Comparison of ENCODE assay signal across 16 cellular contexts in genomic region chr17:2937331-2938003, GRCh38.
DNase-seq lines count a peak whose midpoint lies in the region; TF ChIP-seq lines count a peak whose summit lies in the region.
"Had no signal": no experiment of that assay in that cellular context is flagged by ENCODE, and none has a peak within 500 bp of the region (broad histone marks: within the 10 kb centered on the region; RNA-seq: fewer than 3 reads in every experiment).

No MANE protein-coding gene starts in this region.

- no peak overlapping the region for H2AFZ ChIP-seq in PC-9

- peaks cover 6% of the 10 kb centered on the region; the same call in 1 of the 2 replicates for H3F3A ChIP-seq in PC-9 (ENCODE audit: insufficient read depth, low read depth)

- CTCF ChIA-PET in PC-9 (lab: Charles Lee), result interaction anchor here (0.5 to 0.8 kb wide), 2 partner anchors 77 to 186 kb away, joined by 3 read pairs; no protein-coding TSS in a partner anchor

- H3K4me1 Mint-ChIP-seq in endodermal cell, result peaks cover 10% of the 10 kb centered on the region
- H3K4me1 Mint-ChIP-seq: activated CD4-positive, alpha-beta T cell treated with anti-CD3 and anti-CD28 coated beads, Interleukin-2, amount 10 ng/mL, durations not matched to agents 24 days and 14 days had no signal

- 87 to 90% methylated on average over 6 to 10 of the region's 10 CpGs for WGBS in endodermal cell (ENCODE audit: insufficient coverage in 1 of 2, insufficient read length in 1 of 2), 2 experiments

- no peaks in the 10 kb centered on the region for H3K9me3 ChIP-seq in cardiac muscle cell (ENCODE audit: low read depth)
- no peaks in the 10 kb centered on the region for H3K9me3 ChIP-seq in PC-9 (ENCODE audit: insufficient read depth, low read depth)
- no peaks in the 10 kb centered on the region for H3K9me3 ChIP-seq in endodermal cell (ENCODE audit: control insufficient read depth, low read length)
- H3K9me3 ChIP-seq: right atrium auricular region, uterus had no signal

- POLR2A ChIA-PET in PC-9 (lab: Charles Lee; ENCODE audit: unreplicated experiment), result no interaction called here

- TF ChIP-seq CTCF in cardiac muscle cell (IDR thresholded peaks at IDR 0.05; ENCODE audit: low read depth, low read length), result peak; percentile 44
- 0 out of 2 replicates have a peak, but pooled peaks have one; percentile 33 for TF ChIP-seq CTCF in PC-9 (conservative IDR thresholded peaks at IDR 0.05)
- TF ChIP-seq CTCF in endodermal cell (conservative IDR thresholded peaks at IDR 0.05), result peak; percentile 30
- TF ChIP-seq CTCF in retinal pigment epithelial cell (conservative IDR thresholded peaks at IDR 0.05; ENCODE audit: low read depth, low read length), result peak; percentile 53

- H3K27me3 Mint-ChIP-seq in endodermal cell (ENCODE audit: insufficient read depth), result no peaks in the 10 kb centered on the region
- H3K27me3 Mint-ChIP-seq: activated CD4-positive, alpha-beta T cell treated with anti-CD3 and anti-CD28 coated beads, Interleukin-2, amount 10 ng/mL, durations not matched to agents 24 days and 14 days had no signal

- H3K9ac ChIP-seq in endodermal cell (ENCODE audit: extremely low read depth, low read length, poor library complexity, severe bottlenecking), result no peak overlapping the region

- DNase-seq in cardiac muscle cell (ENCODE audit: low read depth in 1 of 2, low spot score in 1 of 2) (peak in 1 of 2 donors; percentile 27), cardiac septum (ENCODE audit: low spot score) (no peak), PC-9 (no peak), endodermal cell (no peak), retinal pigment epithelial cell (ENCODE audit: low read depth) (no peak), COLO829 (ENCODE audit: low spot score) (no peak), AML-193 (lab: John Stamatoyannopoulos, UW) (no peak), NCI-H2196 treated with DMSO at 0.1 percent for 48 hours (lab: John Stamatoyannopoulos, UW; ENCODE audit: unreplicated experiment) (no peak)
- DNase-seq: activated CD4-positive, alpha-beta T cell treated with anti-CD3 and anti-CD28 coated beads, Interleukin-2, amount 10 ng/mL, durations not matched to agents 24 days and 14 days; activated T-cell treated with anti-CD3 and anti-CD28 coated beads, Interleukin-2, amount 50 U/mL, for 1 hour; NCI-H446 treated with DMSO at 0.1 percent for 48 hours; stimulated activated naive B cell treated with anti-CD40 and anti-IgM and Interleukin-4, amounts not matched to agents 10 μg/mL and 1 μg/mL and 100 μg/mL, for 72 hours; T1000; uterus had no signal

- H3K4me3 ChIP-seq in cardiac muscle cell (no peak overlapping the region), PC-9 (no peak overlapping the region), endodermal cell (ENCODE audit: low read length) (no peak overlapping the region), retinal pigment epithelial cell (ENCODE audit: low read length) (no peak overlapping the region)
- H3K4me3 ChIP-seq: right atrium auricular region, uterus had no signal

- intact Hi-C loops in cardiac septum (cut with DNase I), result loop anchor here (10.0 kb wide), 1 partner anchor 67 kb away; no protein-coding TSS in a partner anchor
- intact Hi-C loops in PC-9 (cut with micrococcal nuclease; ENCODE audit: unreplicated experiment), result no loop called here

- H3K36me3 ChIP-seq in cardiac muscle cell (no peaks in the 10 kb centered on the region), PC-9 (ENCODE audit: low read depth) (no peaks in the 10 kb centered on the region), endodermal cell (ENCODE audit: control insufficient read depth, insufficient read depth, low read length) (no peaks in the 10 kb centered on the region)
- H3K36me3 ChIP-seq: right atrium auricular region, uterus had no signal

- peak overlapping the region; percentile 86 for H3K27ac Mint-ChIP-seq in endodermal cell
- H3K27ac Mint-ChIP-seq: activated CD4-positive, alpha-beta T cell treated with anti-CD3 and anti-CD28 coated beads, Interleukin-2, amount 10 ng/mL, durations not matched to agents 24 days and 14 days; nephron; stimulated activated naive B cell treated with anti-CD40 and anti-IgM and Interleukin-4, amounts not matched to agents 10 μg/mL and 1 μg/mL and 100 μg/mL, for 72 hours had no signal

- no peaks in the 10 kb centered on the region for H3K9me2 ChIP-seq in PC-9 (ENCODE audit: insufficient read depth)

- no peak overlapping the region for H3K4me3 Mint-ChIP-seq in endodermal cell
- H3K4me3 Mint-ChIP-seq: activated CD4-positive, alpha-beta T cell treated with anti-CD3 and anti-CD28 coated beads, Interleukin-2, amount 10 ng/mL, durations not matched to agents 24 days and 14 days; nephron; stimulated activated naive B cell treated with anti-CD40 and anti-IgM and Interleukin-4, amounts not matched to agents 10 μg/mL and 1 μg/mL and 100 μg/mL, for 72 hours had no signal

- H3K27ac ChIP-seq in cardiac muscle cell, result no peak overlapping the region
- H3K27ac ChIP-seq in PC-9, result no peak overlapping the region
- no peak overlapping the region for H3K27ac ChIP-seq in endodermal cell (ENCODE audit: low read depth, low read length)
- H3K27ac ChIP-seq: uterus had no signal

- H3K9me3 Mint-ChIP-seq in endodermal cell, result no peaks in the 10 kb centered on the region
- H3K9me3 Mint-ChIP-seq: activated CD4-positive, alpha-beta T cell treated with anti-CD3 and anti-CD28 coated beads, Interleukin-2, amount 10 ng/mL, durations not matched to agents 24 days and 14 days; nephron; stimulated activated naive B cell treated with anti-CD40 and anti-IgM and Interleukin-4, amounts not matched to agents 10 μg/mL and 1 μg/mL and 100 μg/mL, for 72 hours had no signal

- no peaks in the 10 kb centered on the region for H3K79me2 ChIP-seq in PC-9 (ENCODE audit: low read depth)

- H3K4me2 ChIP-seq in PC-9, result no peak overlapping the region

- BruUV-seq in PC-9 (replicated peaks; lab: Mats Ljungman, UMichigan), result no TSS peak

- peaks cover 17% of the 10 kb centered on the region for H3K36me3 Mint-ChIP-seq in endodermal cell (ENCODE audit: low read depth)
- H3K36me3 Mint-ChIP-seq: stimulated activated naive B cell treated with anti-CD40 and anti-IgM and Interleukin-4, amounts not matched to agents 10 μg/mL and 1 μg/mL and 100 μg/mL, for 72 hours had no signal

- H3K4me1 ChIP-seq in cardiac muscle cell (ENCODE audit: low read depth) (peaks cover 5% of the 10 kb centered on the region), PC-9 (replicated peaks; ENCODE audit: insufficient read depth) (no peaks in the 10 kb centered on the region), endodermal cell (ENCODE audit: control insufficient read depth, insufficient read depth, low read length) (no peaks in the 10 kb centered on the region)
- H3K4me1 ChIP-seq: uterus had no signal

- H4K20me1 ChIP-seq in PC-9 (ENCODE audit: insufficient read depth), result no peaks in the 10 kb centered on the region

- H3K27me3 ChIP-seq in cardiac muscle cell, result no peaks in the 10 kb centered on the region
- H3K27me3 ChIP-seq in PC-9 (ENCODE audit: insufficient read depth, low read depth), result no peaks in the 10 kb centered on the region
- H3K27me3 ChIP-seq in endodermal cell (ENCODE audit: control insufficient read depth, insufficient read depth, low read length, poor library complexity, severe bottlenecking), result no peaks in the 10 kb centered on the region
- H3K27me3 ChIP-seq: right atrium auricular region, uterus had no signal
